Comparison of ENCODE assay signal across 2 cellular contexts in the genomic region with DNA sequence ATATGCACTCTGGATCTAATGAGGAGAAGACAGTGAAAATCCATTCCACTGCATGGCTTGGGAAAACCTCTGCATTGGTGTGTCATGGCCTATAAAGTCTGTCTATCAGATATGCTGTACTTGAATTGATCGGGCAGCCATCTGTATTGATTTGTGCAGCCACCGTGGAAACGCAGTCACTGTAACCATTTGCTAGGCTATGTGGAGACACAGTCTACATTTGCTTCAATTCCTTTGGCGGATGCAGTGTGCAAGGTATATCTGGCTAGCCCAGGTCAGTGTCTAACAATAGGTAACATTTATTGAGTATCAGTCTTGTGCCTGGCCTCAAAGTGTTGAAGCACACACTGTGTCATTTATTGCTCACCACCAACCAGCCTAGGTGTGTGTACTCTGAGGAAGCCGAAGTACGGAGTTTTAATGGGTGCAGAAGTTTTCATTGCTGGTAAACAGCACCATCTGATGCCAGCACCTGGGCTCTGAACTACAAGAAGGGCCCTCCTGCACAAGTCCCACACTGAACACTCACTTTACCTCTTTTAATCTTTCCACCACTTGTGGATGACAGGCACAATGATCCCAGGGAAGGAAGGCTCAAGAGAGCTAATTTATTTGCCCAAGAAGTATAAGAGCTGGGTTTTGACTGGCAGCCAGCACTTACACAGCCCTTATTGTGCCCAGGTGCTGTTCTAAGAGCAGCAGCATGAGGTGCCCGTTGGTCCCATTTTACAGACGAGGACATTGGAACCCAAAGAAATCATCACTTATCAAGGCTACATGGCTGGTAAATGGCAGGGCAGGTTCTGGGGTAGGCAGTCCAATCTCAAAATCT.
TF ChIP-seq lines count a peak whose summit lies in the region.

No MANE protein-coding gene starts in this region.

TF ChIP-seq in SK-N-SH, 30 proteins besides CTCF, POLR2A, EP300 and RAD21 (continued from another document):
- TF ChIP-seq MXI1 (IDR thresholded peaks at IDR 0.05; ENCODE audit: low read depth, low read length) (no peak), RFX5 (IDR thresholded peaks at IDR 0.05; ENCODE audit: low read length) (no peak), POLR2AphosphoS5 (IDR thresholded peaks at IDR 0.05; ENCODE audit: low read depth, low read length) (no peak), FOSL2 (IDR thresholded peaks at IDR 0.05; ENCODE audit: borderline replicate concordance, low read depth) (no peak), FOXJ3 (CRISPR knock-in tag; IDR thresholded peaks at IDR 0.05) (no peak), ELF1 (IDR thresholded peaks at IDR 0.05) (no peak), FOXM1 (IDR thresholded peaks at IDR 0.05; ENCODE audit: low read depth) (no peak), GABPA (IDR thresholded peaks at IDR 0.05; ENCODE audit: low read depth) (no peak)
- TF ChIP-seq, protein P1, sequence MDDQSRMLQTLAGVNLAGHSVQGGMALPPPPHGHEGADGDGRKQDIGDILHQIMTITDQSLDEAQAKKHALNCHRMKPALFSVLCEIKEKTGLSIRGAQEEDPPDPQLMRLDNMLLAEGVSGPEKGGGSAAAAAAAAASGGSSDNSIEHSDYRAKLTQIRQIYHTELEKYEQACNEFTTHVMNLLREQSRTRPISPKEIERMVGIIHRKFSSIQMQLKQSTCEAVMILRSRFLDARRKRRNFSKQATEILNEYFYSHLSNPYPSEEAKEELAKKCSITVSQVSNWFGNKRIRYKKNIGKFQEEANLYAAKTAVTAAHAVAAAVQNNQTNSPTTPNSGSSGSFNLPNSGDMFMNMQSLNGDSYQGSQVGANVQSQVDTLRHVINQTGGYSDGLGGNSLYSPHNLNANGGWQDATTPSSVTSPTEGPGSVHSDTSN (IDR thresholded peaks at IDR 0.05): no peak
- TF ChIP-seq, protein P2, sequence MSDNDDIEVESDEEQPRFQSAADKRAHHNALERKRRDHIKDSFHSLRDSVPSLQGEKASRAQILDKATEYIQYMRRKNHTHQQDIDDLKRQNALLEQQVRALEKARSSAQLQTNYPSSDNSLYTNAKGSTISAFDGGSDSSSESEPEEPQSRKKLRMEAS (IDR thresholded peaks at IDR 0.05; ENCODE audit: low read depth): no peak

TF ChIP-seq in HepG2, 621 proteins besides CTCF, POLR2A, EP300 and RAD21 (continued from another document):
- TF ChIP-seq MXD4 (CRISPR knock-in tag; IDR thresholded peaks at IDR 0.05): no peak
- TF ChIP-seq ATAD3A (CRISPR knock-in tag; IDR thresholded peaks at IDR 0.05): no peak
- TF ChIP-seq SETDB1 (CRISPR knock-in tag; IDR thresholded peaks at IDR 0.05; ENCODE audit: borderline replicate concordance): no peak
- TF ChIP-seq, protein P3, sequence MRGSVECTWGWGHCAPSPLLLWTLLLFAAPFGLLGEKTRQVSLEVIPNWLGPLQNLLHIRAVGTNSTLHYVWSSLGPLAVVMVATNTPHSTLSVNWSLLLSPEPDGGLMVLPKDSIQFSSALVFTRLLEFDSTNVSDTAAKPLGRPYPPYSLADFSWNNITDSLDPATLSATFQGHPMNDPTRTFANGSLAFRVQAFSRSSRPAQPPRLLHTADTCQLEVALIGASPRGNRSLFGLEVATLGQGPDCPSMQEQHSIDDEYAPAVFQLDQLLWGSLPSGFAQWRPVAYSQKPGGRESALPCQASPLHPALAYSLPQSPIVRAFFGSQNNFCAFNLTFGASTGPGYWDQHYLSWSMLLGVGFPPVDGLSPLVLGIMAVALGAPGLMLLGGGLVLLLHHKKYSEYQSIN (CRISPR knock-in tag; IDR thresholded peaks at IDR 0.05; ENCODE audit: borderline replicate concordance): no peak
- no peak for TF ChIP-seq MYNN (CRISPR knock-in tag; IDR thresholded peaks at IDR 0.05; ENCODE audit: low read depth)
- TF ChIP-seq ZNF564 (CRISPR knock-in tag; IDR thresholded peaks at IDR 0.05): no peak
